10 cellular contexts compared by ENCODE assay signal in genomic region chr9:114163517-114163924, GRCh38. TPM values are rescaled to one million over a fixed set of nuclear protein-coding genes. Genes with fewer than 3 reads are reported as not detected.
A peak's percentile ranks its signal among the peaks of the same experiment; 100 is the strongest.
DNase-seq lines count a peak whose midpoint lies in the region; ATAC-seq and TF ChIP-seq lines count a peak whose summit lies in the region.
"Had no signal": no experiment of that assay in that cellular context is flagged by ENCODE, and none has a peak within 500 bp of the region (broad histone marks: within the 10 kb centered on the region; RNA-seq: fewer than 3 reads in every experiment).

No MANE protein-coding gene starts in this region.

- H3K4me1 Mint-ChIP-seq in neural progenitor cell: peaks cover 38% of the 10 kb centered on the region

- no peaks in the 10 kb centered on the region for H3K9me3 ChIP-seq in BLaER1
- H3K9me3 ChIP-seq in neural progenitor cell (ENCODE audit: low read depth): no peaks in the 10 kb centered on the region

- peaks cover 7% of the 10 kb centered on the region for H3K79me2 ChIP-seq in neural progenitor cell (ENCODE audit: low read depth)

- no peak overlapping the region for H3K27ac Mint-ChIP-seq in neural progenitor cell

- H3K27me3 ChIP-seq in BLaER1 (no peaks in the 10 kb centered on the region), neural progenitor cell (no peaks in the 10 kb centered on the region)

- ATAC-seq in HG03108 (IDR thresholded peaks at IDR 0.05; ENCODE audit: unreplicated experiment) (no peak), HG03439 (IDR thresholded peaks at IDR 0.05; ENCODE audit: unreplicated experiment) (no peak)

- DNase-seq in NCI-H82 treated with DMSO at 0.1 percent for 48 hours (lab: John Stamatoyannopoulos, UW; ENCODE audit: unreplicated experiment) (peak; percentile 4), fibroblast of peridontal ligament (ENCODE audit: extremely low read depth) (peak; percentile 45), neural progenitor cell (ENCODE audit: low spot score) (peak; percentile 65), CD1c-positive myeloid dendritic cell (ENCODE audit: extremely low spot score) (no peak), dedifferentiated amniotic fluid mesenchymal stem cell (ENCODE audit: extremely low spot score) (no peak)
- DNase-seq: KG1, T-helper 2 cell had no signal

- H3K27me3 Mint-ChIP-seq in neural progenitor cell (ENCODE audit: insufficient read depth, low read depth): peaks cover 9% of the 10 kb centered on the region

- H3K9ac ChIP-seq in BLaER1: peak overlapping the region; percentile 16; the same call in 1 of the 2 replicates
- H3K9ac ChIP-seq in neural progenitor cell: no peak overlapping the region

- H3K9me3 Mint-ChIP-seq in neural progenitor cell: no peaks in the 10 kb centered on the region

- peaks cover 14% of the 10 kb centered on the region for H3F3A ChIP-seq in neural progenitor cell (ENCODE audit: low read depth)

- H4K20me1 ChIP-seq in BLaER1 (peaks cover 100% of the 10 kb centered on the region), neural progenitor cell (ENCODE audit: low read depth) (peaks cover 32% of the 10 kb centered on the region)

- H3K36me3 Mint-ChIP-seq in neural progenitor cell: peaks cover 7% of the 10 kb centered on the region

- H3K4me2 ChIP-seq in BLaER1 (peak overlapping the region; percentile 89), neural progenitor cell (peak overlapping the region; percentile 63)

- H3K4me3 ChIP-seq in BLaER1: 0 out of 2 replicates have a peak overlapping the region, but pooled peaks have one; percentile 26
- no peak overlapping the region for H3K4me3 ChIP-seq in neural progenitor cell

- peak overlapping the region; percentile 42 for H3K27ac ChIP-seq in BLaER1
- no peak overlapping the region for H3K27ac ChIP-seq in neural progenitor cell

- TF ChIP-seq CTCF in neural progenitor cell (IDR thresholded peaks at IDR 0.05): no peak

- H3K4me1 ChIP-seq in BLaER1: peaks cover 90% of the 10 kb centered on the region
- H3K4me1 ChIP-seq in neural progenitor cell: peaks cover 40% of the 10 kb centered on the region

- H2AFZ ChIP-seq in neural progenitor cell (replicated peaks): no peak overlapping the region

- peaks cover 34% of the 10 kb centered on the region for H3K36me3 ChIP-seq in BLaER1
- H3K36me3 ChIP-seq in neural progenitor cell: no peaks in the 10 kb centered on the region

- no peak overlapping the region for H3K4me3 Mint-ChIP-seq in neural progenitor cell

RNA-seq across cellular contexts. Expression of gene COL27A1, which starts 8.2 kb away (rescaled TPM):
- total RNA-seq in neural progenitor cell (ENCODE audit: low replicate concordance): 4.3 and 16.2 TPM in 2 replicates

Comparison
In these comparisons a context has a peak if more than half of its experiments do, and no peak if none do; other contexts are left out.
1. DNase-seq: peak in NCI-H82 treated with DMSO at 0.1 percent for 48 hours (single experiment), fibroblast of peridontal ligament (single experiment) and neural progenitor cell (single experiment); none in CD1c-positive myeloid dendritic cell (single experiment) and dedifferentiated amniotic fluid mesenchymal stem cell (single experiment).